23 cellular contexts compared by ENCODE assay signal in genomic region chr9:127356906-127357305, GRCh38. TPM values are rescaled to one million over a fixed set of nuclear protein-coding genes. Genes with fewer than 3 reads are reported as not detected.
A peak's percentile ranks its signal among the peaks of the same experiment; 100 is the strongest.
DNase-seq lines count a peak whose midpoint lies in the region; FAIRE-seq and TF ChIP-seq lines count a peak whose summit lies in the region.
"Had no signal": no experiment of that assay in that cellular context is flagged by ENCODE, and none has a peak within 500 bp of the region (broad histone marks: within the 10 kb centered on the region; RNA-seq: fewer than 3 reads in every experiment).

No MANE protein-coding gene starts in this region.

- no peak overlapping the region for H2BK12ac ChIP-seq in neuronal stem cell (ENCODE audit: low read length)

- no peak overlapping the region for H3K14ac ChIP-seq in neuronal stem cell (ENCODE audit: low read length)

- H3K27ac Mint-ChIP-seq in activated CD4-positive, alpha-beta memory T cell treated with anti-CD3 and anti-CD28 coated beads, Interleukin-2, amount 10 ng/mL, durations not matched to agents 7 days and 5 days, result no peak overlapping the region
- H3K27ac Mint-ChIP-seq: B cell; CD4-positive, alpha-beta T cell; CD8-positive, alpha-beta T cell had no signal

- peaks cover 10% of the 10 kb centered on the region for H3K27me3 Mint-ChIP-seq in activated CD4-positive, alpha-beta memory T cell treated with anti-CD3 and anti-CD28 coated beads, Interleukin-2, amount 10 ng/mL, durations not matched to agents 7 days and 5 days
- H3K27me3 Mint-ChIP-seq: B cell had no signal

- no peak for TF ChIP-seq EP300 in stomach (IDR thresholded peaks at IDR 0.05)

- H4K8ac ChIP-seq in neuronal stem cell (ENCODE audit: low read depth, low read length), result no peak overlapping the region

- CTCF ChIA-PET in activated CD4-positive, alpha-beta memory T cell treated with anti-CD3 and anti-CD28 coated beads, Interleukin-2, amount 10 ng/mL, durations not matched to agents 7 days and 5 days (lab: Charles Lee), result no interaction called here

- H3K9me3 ChIP-seq in neuronal stem cell (replicated peaks in 1 of 2; ENCODE audit: control insufficient read depth in 2 of 2, insufficient read depth in 1 of 2, low read depth in 1 of 2, low read length in 2 of 2) (peaks cover 0 to 2% of the 10 kb centered on the region in 2 donors), stomach (no peaks in the 10 kb centered on the region), kidney (ENCODE audit: control insufficient read depth in 1 of 2, low read length in 2 of 2) (no peaks in the 10 kb centered on the region)
- H3K9me3 ChIP-seq: A549; BLaER1 treated with 17β-estradiol and CSF1 and Interleukin-3, amounts not matched to agents 10 nM and 100 nM; Caco-2 had no signal

- H3K4me3 ChIP-seq in neuronal stem cell (ENCODE audit: low read length in 2 of 2) (no peak overlapping the region), stomach (no peak overlapping the region), kidney (ENCODE audit: low read length in 2 of 2) (no peak overlapping the region)
- H3K4me3 ChIP-seq: A549; BLaER1 treated with 17β-estradiol and CSF1 and Interleukin-3, amounts not matched to agents 10 nM and 100 nM had no signal

- no peak overlapping the region for H4K91ac ChIP-seq in neuronal stem cell (ENCODE audit: low read depth, low read length, poor library complexity)

- no peak overlapping the region for H2AFZ ChIP-seq in neuronal stem cell (ENCODE audit: low read length)

- H3K9ac ChIP-seq in neuronal stem cell (ENCODE audit: low read depth, low read length, poor library complexity) (no peak overlapping the region), kidney (ENCODE audit: low read length in 2 of 2) (no peak overlapping the region)
- H3K9ac ChIP-seq: BLaER1 treated with 17β-estradiol and CSF1 and Interleukin-3, amounts not matched to agents 10 nM and 100 nM had no signal

- no peak for TF ChIP-seq POLR2A in stomach (IDR thresholded peaks at IDR 0.05)

- no peaks in the 10 kb centered on the region for H3K79me1 ChIP-seq in neuronal stem cell (ENCODE audit: low read depth, low read length)

- DNase-seq in NCI-H82 (lab: John Stamatoyannopoulos, UW) (peak; percentile 13), NCI-H82 treated with DMSO at 0.1 percent for 48 hours (lab: John Stamatoyannopoulos, UW; ENCODE audit: unreplicated experiment) (no peak), ecto neural progenitor cell (ENCODE audit: low spot score) (peak; percentile 33), neuronal stem cell (ENCODE audit: low spot score) (no peak), stomach (peak; percentile 4), kidney (no peak)
- DNase-seq in activated CD4-positive, alpha-beta memory T cell treated with anti-CD3 and anti-CD28 coated beads, Interleukin-2, amount 10 ng/mL, durations not matched to agents 7 days and 5 days, result no peak
- DNase-seq: AML-193; Caco-2; Calu3; CD4-positive, alpha-beta T cell; CD8-positive, alpha-beta T cell; DMS79 treated with DMSO at 0.1 percent for 48 hours; GF-D8 had no signal

- no peak overlapping the region for H2BK15ac ChIP-seq in neuronal stem cell (ENCODE audit: low read length)

- no peak overlapping the region for H2BK120ac ChIP-seq in neuronal stem cell (ENCODE audit: low read depth, low read length)

- intact Hi-C loops in stomach (cut with DNase I; ENCODE audit: low total_unique reads) (no loop called here), kidney (cut with DNase I) (no loop called here)

- WGBS in neuronal stem cell (ENCODE audit: extremely low coverage in 2 of 2, insufficient read length in 2 of 2, insufficient replicate concordance in 1 of 2), 2 donors, result no CpG with 5 or more reads among the region's 4 CpGs
- 75 to 91% (median 84%) methylated on average over 4 of the region's 4 CpGs for WGBS in stomach, 5 donors

- POLR2A ChIA-PET in activated CD4-positive, alpha-beta memory T cell treated with anti-CD3 and anti-CD28 coated beads, Interleukin-2, amount 10 ng/mL, durations not matched to agents 7 days and 5 days (lab: Charles Lee), result no interaction called here

- H3K4me2 ChIP-seq in neuronal stem cell (ENCODE audit: insufficient read depth, low read length, poor library complexity, severe bottlenecking), result no peak overlapping the region
- H3K4me2 ChIP-seq: A549; BLaER1 treated with 17β-estradiol and CSF1 and Interleukin-3, amounts not matched to agents 10 nM and 100 nM had no signal

- H3K27me3 ChIP-seq in neuronal stem cell (ENCODE audit: control insufficient read depth in 3 of 3, insufficient read depth in 3 of 3, low read depth in 1 of 3, low read length in 3 of 3), result no peaks in the 10 kb centered on the region
- no peaks in the 10 kb centered on the region for H3K27me3 ChIP-seq in stomach

- TF ChIP-seq CTCF in stomach (IDR thresholded peaks at IDR 0.05), result no peak
- TF ChIP-seq CTCF in kidney (IDR thresholded peaks at IDR 0.05; ENCODE audit: borderline replicate concordance, extremely low read depth, insufficient read depth), result no peak

- no peak for FAIRE-seq in kidney (lab: Jason Lieb, UNC)
- FAIRE-seq: A549, D721Med, G401.6, GM12891, GM19239 had no signal

- no peak overlapping the region for H3K18ac ChIP-seq in neuronal stem cell (ENCODE audit: low read length)

- H3K4me3 Mint-ChIP-seq in activated CD4-positive, alpha-beta memory T cell treated with anti-CD3 and anti-CD28 coated beads, Interleukin-2, amount 10 ng/mL, durations not matched to agents 7 days and 5 days, result no peak overlapping the region
- H3K4me3 Mint-ChIP-seq: B cell; CD4-positive, alpha-beta T cell; CD8-positive, alpha-beta T cell had no signal

- no peak overlapping the region for H2AK5ac ChIP-seq in neuronal stem cell (ENCODE audit: low read depth, low read length)

- H3K27ac ChIP-seq in neuronal stem cell (replicated peaks; ENCODE audit: low read length), result no peak overlapping the region
- no peak overlapping the region for H3K27ac ChIP-seq in stomach
- H3K27ac ChIP-seq in kidney (ENCODE audit: low read depth in 2 of 2, low read length in 2 of 2), result no peak overlapping the region
- H3K27ac ChIP-seq: 22Rv1; A549; BLaER1 treated with 17β-estradiol and CSF1 and Interleukin-3, amounts not matched to agents 10 nM and 100 nM; C4-2B had no signal

- H2BK5ac ChIP-seq in neuronal stem cell (ENCODE audit: low read length), result no peak overlapping the region

- H3K9me3 Mint-ChIP-seq in activated CD4-positive, alpha-beta memory T cell treated with anti-CD3 and anti-CD28 coated beads, Interleukin-2, amount 10 ng/mL, durations not matched to agents 7 days and 5 days, result no peaks in the 10 kb centered on the region
- H3K9me3 Mint-ChIP-seq: CD4-positive, alpha-beta T cell; CD8-positive, alpha-beta T cell had no signal

- peak overlapping the region; percentile 10 for H3K23ac ChIP-seq in neuronal stem cell (ENCODE audit: low read depth, low read length, poor library complexity)

- H3K4me1 ChIP-seq in neuronal stem cell (ENCODE audit: control insufficient read depth in 2 of 2, insufficient read depth in 1 of 2, low read depth in 1 of 2, low read length in 2 of 2), result peaks cover 6% of the 10 kb centered on the region in 2 donors
- peaks cover 0 to 33% (median 17%) of the 10 kb centered on the region in 4 donors for H3K4me1 ChIP-seq in stomach
- H3K4me1 ChIP-seq in kidney (ENCODE audit: control insufficient read depth in 1 of 2, insufficient read depth in 1 of 2, low read depth in 1 of 2, low read length in 2 of 2), result no peaks in the 10 kb centered on the region
- H3K4me1 ChIP-seq: A549 had no signal

- no peak overlapping the region for H3K4ac ChIP-seq in neuronal stem cell (ENCODE audit: low read length)

- H3K4me1 Mint-ChIP-seq in activated CD4-positive, alpha-beta memory T cell treated with anti-CD3 and anti-CD28 coated beads, Interleukin-2, amount 10 ng/mL, durations not matched to agents 7 days and 5 days, result peaks cover 9% of the 10 kb centered on the region
- H3K4me1 Mint-ChIP-seq: B cell had no signal

- H3K36me3 Mint-ChIP-seq in activated CD4-positive, alpha-beta memory T cell treated with anti-CD3 and anti-CD28 coated beads, Interleukin-2, amount 10 ng/mL, durations not matched to agents 7 days and 5 days (ENCODE audit: low read depth), result no peaks in the 10 kb centered on the region
- H3K36me3 Mint-ChIP-seq: CD8-positive, alpha-beta T cell had no signal

- H3K36me3 ChIP-seq in neuronal stem cell (replicated peaks in 1 of 2; ENCODE audit: control insufficient read depth in 2 of 2, insufficient read depth in 2 of 2, low read length in 2 of 2) (peaks cover 0 to 19% of the 10 kb centered on the region in 2 donors), stomach (peaks cover 0 to 39% (median 34%) of the 10 kb centered on the region in 4 donors), kidney (ENCODE audit: control insufficient read depth in 1 of 2, insufficient read depth in 2 of 2, low read length in 2 of 2) (peaks cover 2 to 8% of the 10 kb centered on the region in 2 donors)
- H3K36me3 ChIP-seq: BLaER1 treated with 17β-estradiol and CSF1 and Interleukin-3, amounts not matched to agents 10 nM and 100 nM had no signal

RNA-seq across cellular contexts. Expression of gene SLC2A8, which starts 40.1 kb away (rescaled TPM):
- polyA plus RNA-seq in neuronal stem cell (2013, experiment 1 of 2), result 10.9 TPM
- polyA plus RNA-seq in neuronal stem cell (2013, experiment 2 of 2), result 10.8 TPM
- total RNA-seq in stomach, result 10 to 100 TPM in 4 of 5 donors, 1 to 10 TPM in 1; 4.7 to 36.2 (median 22.0) TPM
- polyA plus RNA-seq in stomach, result 10 to 100 TPM; 10.1 to 15.3 (median 12.9) TPM
- total RNA-seq in activated CD4-positive, alpha-beta memory T cell treated with anti-CD3 and anti-CD28 coated beads, Interleukin-2, amount 10 ng/mL, durations not matched to agents 7 days and 5 days, result 1 to 10 TPM; 7.5 to 7.7 TPM
- total RNA-seq in kidney, result 15.3 TPM
- 22.0 TPM for polyA plus RNA-seq in kidney (ENCODE audit: insufficient read depth, low read depth, low replicate concordance)

Comparison
In these comparisons a context has a peak if more than half of its experiments do, and no peak if none do; other contexts are left out.
1. DNase-seq: peak in NCI-H82 (single experiment), ecto neural progenitor cell (single experiment) and stomach (single experiment); none in NCI-H82 treated with DMSO at 0.1 percent for 48 hours (single experiment), neuronal stem cell (single experiment), activated CD4-positive, alpha-beta memory T cell treated with anti-CD3 and anti-CD28 coated beads, Interleukin-2, amount 10 ng/mL, durations not matched to agents 7 days and 5 days (single experiment) and kidney (single experiment).